Comparison of ENCODE assay signal across 8 cellular contexts in genomic region chr2:216692636-216693413, GRCh38. TPM values are rescaled to one million over a fixed set of nuclear protein-coding genes. Genes with fewer than 3 reads are reported as not detected.
A peak's percentile ranks its signal among the peaks of the same experiment; 100 is the strongest.
DNase-seq lines count a peak whose midpoint lies in the region; ATAC-seq, FAIRE-seq and TF ChIP-seq lines count a peak whose summit lies in the region.

No MANE protein-coding gene starts in this region.

- DNase-seq in D341Med (ENCODE audit: low spot score) (peak; percentile 74), HTR-8/SVneo (ENCODE audit: insufficient read length, low spot score) (peak; percentile 83), NT2/D1 (ENCODE audit: low read depth, low spot score) (no peak), fibroblast of mammary gland (ENCODE audit: low read depth) (no peak), globus pallidus (ENCODE audit: low spot score) (no peak)
- DNase-seq in activated T-helper 2 cell treated with anti-CD3 and anti-CD28 coated beads, Interferon-gamma antibody, Interleukin-2, Interleukin-4, amounts not matched to agents 10 μg/mL and 5 μg/mL and 100 μg/mL, durations not matched to agents 14 hours and 24 hours and 36 hours (ENCODE audit: low spot score) = peak; percentile 65
- DNase-seq in natural killer cell treated with Interleukin-12 subunit alpha and Interleukin-12 subunit beta and Interleukin-15 and Interleukin-18, amount 100 ng/mL, for 72 hours (ENCODE audit: low spot score) = peak; percentile 62
- DNase-seq in stimulated activated naive CD8-positive, alpha-beta T cell treated with anti-CD3 and anti-CD28 coated beads, Interleukin-15, Interleukin-2, amounts not matched to agents 100 U/mL and 50 U/mL, for 24 hours = peak; percentile 83

- H3K4me1 ChIP-seq in NT2/D1 (ENCODE audit: insufficient read depth, insufficient read length) = peaks cover 18% of the 10 kb centered on the region

- H3K9ac ChIP-seq in NT2/D1 (ENCODE audit: insufficient read length, low read depth) = peak overlapping the region; percentile 76

- H3K27ac Mint-ChIP-seq in activated T-helper 2 cell treated with anti-CD3 and anti-CD28 coated beads, Interferon-gamma antibody, Interleukin-2, Interleukin-4, amounts not matched to agents 10 μg/mL and 5 μg/mL and 100 μg/mL, durations not matched to agents 14 hours and 24 hours and 36 hours = peak overlapping the region; percentile 68
- H3K27ac Mint-ChIP-seq in natural killer cell treated with Interleukin-12 subunit alpha and Interleukin-12 subunit beta and Interleukin-15 and Interleukin-18, amount 100 ng/mL, for 72 hours = peak overlapping the region in 1 of 2 donors; percentile 60

- ATAC-seq in natural killer cell treated with Interleukin-12 subunit alpha and Interleukin-12 subunit beta and Interleukin-15 and Interleukin-18, amount 100 ng/mL, for 72 hours = peak; percentile 65 to 75
- peak; percentile 75 for ATAC-seq in stimulated activated naive CD8-positive, alpha-beta T cell treated with anti-CD3 and anti-CD28 coated beads, Interleukin-15, Interleukin-2, amounts not matched to agents 100 U/mL and 50 U/mL, for 24 hours

- no peaks in the 10 kb centered on the region for H3K36me3 ChIP-seq in NT2/D1 (ENCODE audit: insufficient read depth, insufficient read length, low read length)

- H3K27me3 ChIP-seq in NT2/D1 (ENCODE audit: insufficient read depth, insufficient read length) = peaks cover 22% of the 10 kb centered on the region

- peak overlapping the region; percentile 83 for H3K4me3 Mint-ChIP-seq in activated T-helper 2 cell treated with anti-CD3 and anti-CD28 coated beads, Interferon-gamma antibody, Interleukin-2, Interleukin-4, amounts not matched to agents 10 μg/mL and 5 μg/mL and 100 μg/mL, durations not matched to agents 14 hours and 24 hours and 36 hours (ENCODE audit: low read depth)
- peak overlapping the region; percentile 84 for H3K4me3 Mint-ChIP-seq in natural killer cell treated with Interleukin-12 subunit alpha and Interleukin-12 subunit beta and Interleukin-15 and Interleukin-18, amount 100 ng/mL, for 72 hours

- peaks cover 25% of the 10 kb centered on the region for H3K4me1 Mint-ChIP-seq in activated T-helper 2 cell treated with anti-CD3 and anti-CD28 coated beads, Interferon-gamma antibody, Interleukin-2, Interleukin-4, amounts not matched to agents 10 μg/mL and 5 μg/mL and 100 μg/mL, durations not matched to agents 14 hours and 24 hours and 36 hours (ENCODE audit: low read depth)
- H3K4me1 Mint-ChIP-seq in natural killer cell treated with Interleukin-12 subunit alpha and Interleukin-12 subunit beta and Interleukin-15 and Interleukin-18, amount 100 ng/mL, for 72 hours (ENCODE audit: low read depth in 2 of 2) = peaks cover 24 to 33% of the 10 kb centered on the region in 2 donors

- H3K9me3 ChIP-seq in NT2/D1 (ENCODE audit: insufficient read depth, low read length) = no peaks in the 10 kb centered on the region

- H3K9me3 Mint-ChIP-seq in activated T-helper 2 cell treated with anti-CD3 and anti-CD28 coated beads, Interferon-gamma antibody, Interleukin-2, Interleukin-4, amounts not matched to agents 10 μg/mL and 5 μg/mL and 100 μg/mL, durations not matched to agents 14 hours and 24 hours and 36 hours = no peaks in the 10 kb centered on the region
- no peaks in the 10 kb centered on the region for H3K9me3 Mint-ChIP-seq in natural killer cell treated with Interleukin-12 subunit alpha and Interleukin-12 subunit beta and Interleukin-15 and Interleukin-18, amount 100 ng/mL, for 72 hours

- no peak for TF ChIP-seq CTCF in fibroblast of mammary gland (conservative IDR thresholded peaks at IDR 0.05; ENCODE audit: control insufficient read depth, insufficient read depth, low read depth, low read length)

- no peak for FAIRE-seq in HTR-8/SVneo (lab: Jason Lieb, UNC)

- intact Hi-C loops in activated T-helper 2 cell treated with anti-CD3 and anti-CD28 coated beads, Interferon-gamma antibody, Interleukin-2, Interleukin-4, amounts not matched to agents 10 μg/mL and 5 μg/mL and 100 μg/mL, durations not matched to agents 14 hours and 24 hours and 36 hours (cut with micrococcal nuclease) = loop anchor here (2.0 to 5.0 kb wide), 2 partner anchors 399 to 530 kb away; no protein-coding TSS in a partner anchor

- H3K27me3 Mint-ChIP-seq in activated T-helper 2 cell treated with anti-CD3 and anti-CD28 coated beads, Interferon-gamma antibody, Interleukin-2, Interleukin-4, amounts not matched to agents 10 μg/mL and 5 μg/mL and 100 μg/mL, durations not matched to agents 14 hours and 24 hours and 36 hours (ENCODE audit: low read depth) = peaks cover 66% of the 10 kb centered on the region
- peaks cover 57 to 80% of the 10 kb centered on the region in 2 donors for H3K27me3 Mint-ChIP-seq in natural killer cell treated with Interleukin-12 subunit alpha and Interleukin-12 subunit beta and Interleukin-15 and Interleukin-18, amount 100 ng/mL, for 72 hours

- H3K4me3 ChIP-seq in NT2/D1 (ENCODE audit: insufficient read length, low read depth) (peak overlapping the region; percentile 42), fibroblast of mammary gland (ENCODE audit: control insufficient read depth, low read depth, low read length) (peak overlapping the region; percentile 23)

- H3K36me3 Mint-ChIP-seq in activated T-helper 2 cell treated with anti-CD3 and anti-CD28 coated beads, Interferon-gamma antibody, Interleukin-2, Interleukin-4, amounts not matched to agents 10 μg/mL and 5 μg/mL and 100 μg/mL, durations not matched to agents 14 hours and 24 hours and 36 hours (ENCODE audit: low read depth) = no peaks in the 10 kb centered on the region
- H3K36me3 Mint-ChIP-seq in natural killer cell treated with Interleukin-12 subunit alpha and Interleukin-12 subunit beta and Interleukin-15 and Interleukin-18, amount 100 ng/mL, for 72 hours = no peaks in the 10 kb centered on the region

RNA-seq across cellular contexts. Expression of gene IGFBP5, which starts 2.5 kb away (rescaled TPM):
- not detected in 2 replicates for total RNA-seq in activated T-helper 2 cell treated with anti-CD3 and anti-CD28 coated beads, Interferon-gamma antibody, Interleukin-2, Interleukin-4, amounts not matched to agents 10 μg/mL and 5 μg/mL and 100 μg/mL, durations not matched to agents 14 hours and 24 hours and 36 hours
- under 1 TPM in 1 of 2 donors, not detected in 1; 0.08 TPM for total RNA-seq in natural killer cell treated with Interleukin-12 subunit alpha and Interleukin-12 subunit beta and Interleukin-15 and Interleukin-18, amount 100 ng/mL, for 72 hours

RNA-seq across cellular contexts. Expression of gene IGFBP2, which starts 59.6 kb away (rescaled TPM):
- 30.1 and 32.5 TPM in 2 replicates for total RNA-seq in activated T-helper 2 cell treated with anti-CD3 and anti-CD28 coated beads, Interferon-gamma antibody, Interleukin-2, Interleukin-4, amounts not matched to agents 10 μg/mL and 5 μg/mL and 100 μg/mL, durations not matched to agents 14 hours and 24 hours and 36 hours
- total RNA-seq in natural killer cell treated with Interleukin-12 subunit alpha and Interleukin-12 subunit beta and Interleukin-15 and Interleukin-18, amount 100 ng/mL, for 72 hours = under 1 TPM in 1 of 2 donors, not detected in 1; 0.81 TPM

Comparison
In these comparisons a context has a peak if more than half of its experiments do, and no peak if none do; other contexts are left out.
1. DNase-seq: peak in D341Med (single experiment), HTR-8/SVneo (single experiment), activated T-helper 2 cell treated with anti-CD3 and anti-CD28 coated beads, Interferon-gamma antibody, Interleukin-2, Interleukin-4, amounts not matched to agents 10 μg/mL and 5 μg/mL and 100 μg/mL, durations not matched to agents 14 hours and 24 hours and 36 hours (single experiment), natural killer cell treated with Interleukin-12 subunit alpha and Interleukin-12 subunit beta and Interleukin-15 and Interleukin-18, amount 100 ng/mL, for 72 hours (single experiment) and stimulated activated naive CD8-positive, alpha-beta T cell treated with anti-CD3 and anti-CD28 coated beads, Interleukin-15, Interleukin-2, amounts not matched to agents 100 U/mL and 50 U/mL, for 24 hours (single experiment); none in NT2/D1 (single experiment), fibroblast of mammary gland (single experiment) and globus pallidus (single experiment).
2. RNA of gene IGFBP2, which starts 59.6 kb away (total RNA-seq): 30.1 to 32.5 TPM in activated T-helper 2 cell treated with anti-CD3 and anti-CD28 coated beads, Interferon-gamma antibody, Interleukin-2, Interleukin-4, amounts not matched to agents 10 μg/mL and 5 μg/mL and 100 μg/mL, durations not matched to agents 14 hours and 24 hours and 36 hours; 0.81 TPM in natural killer cell treated with Interleukin-12 subunit alpha and Interleukin-12 subunit beta and Interleukin-15 and Interleukin-18, amount 100 ng/mL, for 72 hours; every median in the first group is over 10 times any median in the second.